In genomic region chr6:104607501-104607900, GRCh38 we compare ENCODE assay signal across 30 cellular contexts.
A peak's percentile ranks its signal among the peaks of the same experiment; 100 is the strongest.
DNase-seq lines count a peak whose midpoint lies in the region; ATAC-seq, FAIRE-seq and TF ChIP-seq lines count a peak whose summit lies in the region.
"Had no signal": no experiment of that assay in that cellular context is flagged by ENCODE, and none has a peak within 500 bp of the region (broad histone marks: within the 10 kb centered on the region; RNA-seq: fewer than 3 reads in every experiment).

No MANE protein-coding gene starts in this region.

- H3K4me1 Mint-ChIP-seq in T-helper 2 cell treated with Interferon-gamma antibody and Interleukin-4, amounts not matched to agents 5 μg/mL and 100 μg/mL, for 36 hours (ENCODE audit: low read depth): peaks cover 10% of the 10 kb centered on the region
- peaks cover 9% of the 10 kb centered on the region for H3K4me1 Mint-ChIP-seq in stimulated activated effector memory CD8-positive, alpha-beta T cell treated with anti-CD3 and anti-CD28 coated beads, Interleukin-12 subunit alpha, Interleukin-12 subunit beta, amount 100 ng/mL, for 72 hours
- H3K4me1 Mint-ChIP-seq: B cell, GM23338 had no signal

- no peaks in the 10 kb centered on the region for H3K36me3 ChIP-seq in hepatocyte (replicated peaks; ENCODE audit: insufficient read depth, low read depth)

- ATAC-seq in stimulated activated effector memory CD8-positive, alpha-beta T cell treated with anti-CD3 and anti-CD28 coated beads, Interleukin-12 subunit alpha, Interleukin-12 subunit beta, amount 100 ng/mL, for 72 hours: peak; percentile 76
- no peak for ATAC-seq in HG03095 (IDR thresholded peaks at IDR 0.05; ENCODE audit: unreplicated experiment)
- ATAC-seq: CD8-positive, alpha-beta T cell; GM12878; GM23338 had no signal

- peak; percentile 21 for FAIRE-seq in GM12892 (lab: Jason Lieb, UNC)
- FAIRE-seq: GM12878 had no signal

- H3K36me3 Mint-ChIP-seq in T-helper 2 cell treated with Interferon-gamma antibody and Interleukin-4, amounts not matched to agents 5 μg/mL and 100 μg/mL, for 36 hours (ENCODE audit: low read depth): no peaks in the 10 kb centered on the region
- no peaks in the 10 kb centered on the region for H3K36me3 Mint-ChIP-seq in stimulated activated effector memory CD8-positive, alpha-beta T cell treated with anti-CD3 and anti-CD28 coated beads, Interleukin-12 subunit alpha, Interleukin-12 subunit beta, amount 100 ng/mL, for 72 hours
- H3K36me3 Mint-ChIP-seq: CD8-positive, alpha-beta T cell had no signal

- H2AFZ ChIP-seq in hepatocyte: no peak overlapping the region
- H2AFZ ChIP-seq: GM23338 had no signal

- H3K27me3 Mint-ChIP-seq in T-helper 2 cell treated with Interferon-gamma antibody and Interleukin-4, amounts not matched to agents 5 μg/mL and 100 μg/mL, for 36 hours (ENCODE audit: low read depth): no peaks in the 10 kb centered on the region

- TF ChIP-seq POLR2A in GM12892 (IDR thresholded peaks at IDR 0.05; ENCODE audit: low read depth, low read length): no peak

- H3K9me2 ChIP-seq in hepatocyte (replicated peaks; ENCODE audit: insufficient read depth): no peaks in the 10 kb centered on the region

- no peak overlapping the region for H3K4me2 ChIP-seq in hepatocyte
- H3K4me2 ChIP-seq: GM23338 had no signal

- H3K4me3 ChIP-seq in hepatocyte: no peak overlapping the region
- H3K4me3 ChIP-seq: GM12878, GM23338 had no signal

- H4K20me1 ChIP-seq in hepatocyte (ENCODE audit: insufficient read depth, poor library complexity, severe bottlenecking): no peaks in the 10 kb centered on the region

- no peak for TF ChIP-seq CTCF in hepatocyte (IDR thresholded peaks at IDR 0.05; ENCODE audit: poor library complexity)

- peak overlapping the region; percentile 11 for H3K27ac ChIP-seq in hepatocyte
- H3K27ac ChIP-seq: 22Rv1, C4-2B had no signal

- DNase-seq in T-helper 2 cell treated with Interferon-gamma antibody and Interleukin-4, amounts not matched to agents 5 μg/mL and 100 μg/mL, for 36 hours (ENCODE audit: low spot score): peak; percentile 5
- DNase-seq in T-helper 2 cell (no peak), GM12892 (ENCODE audit: insufficient read length) (no peak), hepatocyte (ENCODE audit: low spot score) (no peak), NCI-H1694 treated with DMSO at 0.1 percent for 48 hours (lab: John Stamatoyannopoulos, UW) (no peak), D341Med (ENCODE audit: low spot score) (no peak)
- DNase-seq in stimulated activated effector memory CD8-positive, alpha-beta T cell treated with anti-CD3 and anti-CD28 coated beads, Interleukin-12 subunit alpha, Interleukin-12 subunit beta, amount 100 ng/mL, for 72 hours (ENCODE audit: low spot score in 2 of 2): no peak
- DNase-seq: Caco-2; CD8-positive, alpha-beta T cell; DMS 273 treated with DMSO at 0.1 percent for 48 hours; DMS79; EL; GDM1; H9; HFFc6; KBM-7; NCI-H1105; NCI-H1436 treated with DMSO at 0.1 percent for 48 hours; NCI-H1930; NCI-H2107; NCI-H446 treated with DMSO at 0.1 percent for 48 hours; NCI-H526 treated with DMSO at 0.1 percent for 48 hours; Right ventricle myocardium superior; RPMI8226 had no signal

- WGBS in hepatocyte (ENCODE audit: low lambda C conversion rate, missing lambda C conversion rate): 63% methylated on average over 1 of the region's 1 CpG

- H3K4me1 ChIP-seq in hepatocyte (ENCODE audit: insufficient read depth): no peaks in the 10 kb centered on the region

- no peak overlapping the region for H3K4me3 Mint-ChIP-seq in T-helper 2 cell treated with Interferon-gamma antibody and Interleukin-4, amounts not matched to agents 5 μg/mL and 100 μg/mL, for 36 hours
- no peak overlapping the region for H3K4me3 Mint-ChIP-seq in stimulated activated effector memory CD8-positive, alpha-beta T cell treated with anti-CD3 and anti-CD28 coated beads, Interleukin-12 subunit alpha, Interleukin-12 subunit beta, amount 100 ng/mL, for 72 hours
- H3K4me3 Mint-ChIP-seq: B cell; CD8-positive, alpha-beta T cell; GM23338; H9; HFFc6 had no signal

- H3K9me3 ChIP-seq in hepatocyte (ENCODE audit: low read depth): no peaks in the 10 kb centered on the region
- H3K9me3 ChIP-seq: Caco-2 had no signal

- H3K9me3 Mint-ChIP-seq in T-helper 2 cell treated with Interferon-gamma antibody and Interleukin-4, amounts not matched to agents 5 μg/mL and 100 μg/mL, for 36 hours: no peaks in the 10 kb centered on the region
- no peaks in the 10 kb centered on the region for H3K9me3 Mint-ChIP-seq in stimulated activated effector memory CD8-positive, alpha-beta T cell treated with anti-CD3 and anti-CD28 coated beads, Interleukin-12 subunit alpha, Interleukin-12 subunit beta, amount 100 ng/mL, for 72 hours
- H3K9me3 Mint-ChIP-seq: CD8-positive, alpha-beta T cell; GM23338; H9 had no signal

- no peaks in the 10 kb centered on the region for H3K79me2 ChIP-seq in hepatocyte

- no peaks in the 10 kb centered on the region for H3K27me3 ChIP-seq in hepatocyte

- H3K27ac Mint-ChIP-seq in T-helper 2 cell treated with Interferon-gamma antibody and Interleukin-4, amounts not matched to agents 5 μg/mL and 100 μg/mL, for 36 hours: no peak overlapping the region
- H3K27ac Mint-ChIP-seq in stimulated activated effector memory CD8-positive, alpha-beta T cell treated with anti-CD3 and anti-CD28 coated beads, Interleukin-12 subunit alpha, Interleukin-12 subunit beta, amount 100 ng/mL, for 72 hours: no peak overlapping the region
- H3K27ac Mint-ChIP-seq: B cell; CD8-positive, alpha-beta T cell; GM23338; H9; HFFc6 had no signal
